In the genomic region with DNA sequence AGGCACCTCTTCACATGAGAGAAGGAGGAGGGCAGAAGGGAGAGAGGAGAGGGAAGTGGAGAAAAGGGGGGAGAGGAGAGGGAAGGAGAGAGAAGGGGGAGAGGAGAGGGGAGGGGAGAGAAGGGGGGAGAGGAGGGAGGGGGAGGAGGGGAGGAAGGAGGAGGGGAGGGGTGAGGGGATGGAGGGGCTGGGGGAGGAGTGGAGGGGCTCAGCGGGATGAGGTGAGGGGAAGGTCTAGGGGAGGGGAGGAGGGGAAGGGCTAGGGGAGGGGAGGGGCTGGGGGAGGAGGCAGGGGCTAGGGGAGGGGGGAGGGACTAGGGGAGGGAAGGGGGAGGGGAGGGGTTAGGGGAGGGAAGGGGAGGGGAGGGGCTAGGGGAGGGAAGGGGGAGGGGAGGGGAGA, we compare ENCODE assay signal across 3 cellular contexts. TPM values are rescaled to one million over a fixed set of nuclear protein-coding genes. Genes with fewer than 3 reads are reported as not detected.
"Had no signal": no experiment of that assay in that cellular context is flagged by ENCODE, and none has a peak within 500 bp of the region (broad histone marks: within the 10 kb centered on the region; RNA-seq: fewer than 3 reads in every experiment).

No MANE protein-coding gene starts in this region.

RNA-seq across cellular contexts. Expression of a gene that starts 5.5 kb away (rescaled TPM):
- total RNA-seq: HT-29, HT1080 had no signal
- polyA plus RNA-seq: IgD-negative memory B cell had no signal
